Comparison of ENCODE assay signal across 12 cellular contexts in genomic region chr6:5665173-5665572, GRCh38.
DNase-seq lines count a peak whose midpoint lies in the region; ATAC-seq and TF ChIP-seq lines count a peak whose summit lies in the region.
"Had no signal": no experiment of that assay in that cellular context is flagged by ENCODE, and none has a peak within 500 bp of the region (broad histone marks: within the 10 kb centered on the region; RNA-seq: fewer than 3 reads in every experiment).

No MANE protein-coding gene starts in this region.

- H3K36me3 ChIP-seq in Peyer's patch: no peaks in the 10 kb centered on the region
- H3K36me3 ChIP-seq: gastroesophageal sphincter had no signal

- peaks cover 20 to 25% of the 10 kb centered on the region in 2 donors for H3K4me1 Mint-ChIP-seq in natural killer cell
- peaks cover 10 to 20% of the 10 kb centered on the region in 2 donors for H3K4me1 Mint-ChIP-seq in natural killer cell treated with Interleukin-12 subunit alpha and Interleukin-12 subunit beta and Interleukin-15 and Interleukin-18, amount 100 ng/mL, for 72 hours (ENCODE audit: low read depth in 2 of 2)
- peaks cover 75% of the 10 kb centered on the region for H3K4me1 Mint-ChIP-seq in activated naive CD8-positive, alpha-beta T cell (ENCODE audit: low read depth)
- H3K4me1 Mint-ChIP-seq in stimulated activated naive CD8-positive, alpha-beta T cell treated with anti-CD3 and anti-CD28 coated beads, Interleukin-15, amount 100 ng/mL, for 72 hours: peaks cover 51% of the 10 kb centered on the region

- H3K4me1 ChIP-seq in Peyer's patch: no peaks in the 10 kb centered on the region
- H3K4me1 ChIP-seq: gastroesophageal sphincter had no signal

- 87 to 95% methylated on average over 8 of the region's 8 CpGs for WGBS in lower leg skin, 2 donors

- TF ChIP-seq CTCF in natural killer cell (IDR thresholded peaks at IDR 0.05) (no peak), Peyer's patch (IDR thresholded peaks at IDR 0.05) (no peak), lower leg skin (IDR thresholded peaks at IDR 0.05) (no peak)

- no peak overlapping the region for H3K27ac Mint-ChIP-seq in natural killer cell
- no peak overlapping the region for H3K27ac Mint-ChIP-seq in natural killer cell treated with Interleukin-12 subunit alpha and Interleukin-12 subunit beta and Interleukin-15 and Interleukin-18, amount 100 ng/mL, for 72 hours
- H3K27ac Mint-ChIP-seq in activated naive CD8-positive, alpha-beta T cell: peak overlapping the region; percentile 88
- peak overlapping the region; percentile 22 to 97 for H3K27ac Mint-ChIP-seq in stimulated activated naive CD8-positive, alpha-beta T cell treated with anti-CD3 and anti-CD28 coated beads, Interleukin-15, amount 100 ng/mL, for 72 hours

- peaks cover 0 to 2% of the 10 kb centered on the region in 2 donors for H3K9me3 Mint-ChIP-seq in natural killer cell
- no peaks in the 10 kb centered on the region for H3K9me3 Mint-ChIP-seq in natural killer cell treated with Interleukin-12 subunit alpha and Interleukin-12 subunit beta and Interleukin-15 and Interleukin-18, amount 100 ng/mL, for 72 hours
- H3K9me3 Mint-ChIP-seq in activated naive CD8-positive, alpha-beta T cell (ENCODE audit: low read depth): no peaks in the 10 kb centered on the region
- peaks cover 0 to 12% of the 10 kb centered on the region in 2 donors for H3K9me3 Mint-ChIP-seq in stimulated activated naive CD8-positive, alpha-beta T cell treated with anti-CD3 and anti-CD28 coated beads, Interleukin-15, amount 100 ng/mL, for 72 hours

- no peak overlapping the region for H3K4me3 ChIP-seq in Peyer's patch
- H3K4me3 ChIP-seq in lower leg skin (ENCODE audit: low read depth, poor library complexity, severe bottlenecking): no peak overlapping the region
- H3K4me3 ChIP-seq: gastroesophageal sphincter had no signal

- H3K9me3 ChIP-seq in Peyer's patch: no peaks in the 10 kb centered on the region
- H3K9me3 ChIP-seq: gastroesophageal sphincter had no signal

- DNase-seq in natural killer cell (no peak), Peyer's patch (peak in 2 of 3 donors; percentile 69 to 76), lower leg skin (ENCODE audit: low spot score in 2 of 2) (no peak), cortex of kidney (lab: John Stamatoyannopoulos, UW) (no peak)
- no peak for DNase-seq in natural killer cell treated with Interleukin-12 subunit alpha and Interleukin-12 subunit beta and Interleukin-15 and Interleukin-18, amount 100 ng/mL, for 72 hours (ENCODE audit: low spot score)
- DNase-seq in stimulated activated naive CD8-positive, alpha-beta T cell treated with anti-CD3 and anti-CD28 coated beads, Interleukin-15, amount 100 ng/mL, for 72 hours: peak in 1 of 2 donors; percentile 7
- DNase-seq: NCI-H1105, substantia nigra, T-helper 9 cell had no signal

- ATAC-seq in natural killer cell (peak in 2 of 3 donors; percentile 29 to 46), SK-N-SH treated with all-trans-retinoic acid at 6 μM for 48 hours (no peak)
- no peak for ATAC-seq in natural killer cell treated with Interleukin-12 subunit alpha and Interleukin-12 subunit beta and Interleukin-15 and Interleukin-18, amount 100 ng/mL, for 72 hours
- peak; percentile 70 for ATAC-seq in stimulated activated naive CD8-positive, alpha-beta T cell treated with anti-CD3 and anti-CD28 coated beads, Interleukin-15, amount 100 ng/mL, for 72 hours
- ATAC-seq: gastroesophageal sphincter had no signal

- no peaks in the 10 kb centered on the region for H3K27me3 ChIP-seq in Peyer's patch
- H3K27me3 ChIP-seq: gastroesophageal sphincter had no signal

- TF ChIP-seq POLR2A in Peyer's patch (IDR thresholded peaks at IDR 0.05): no peak
- no peak for TF ChIP-seq POLR2A in lower leg skin (IDR thresholded peaks at IDR 0.05)

- H3K27ac ChIP-seq in Peyer's patch: peak overlapping the region in 1 of 4 donors; percentile 53
- H3K27ac ChIP-seq: gastroesophageal sphincter had no signal

- no peaks in the 10 kb centered on the region for H3K36me3 Mint-ChIP-seq in natural killer cell
- no peaks in the 10 kb centered on the region for H3K36me3 Mint-ChIP-seq in natural killer cell treated with Interleukin-12 subunit alpha and Interleukin-12 subunit beta and Interleukin-15 and Interleukin-18, amount 100 ng/mL, for 72 hours
- H3K36me3 Mint-ChIP-seq in activated naive CD8-positive, alpha-beta T cell: no peaks in the 10 kb centered on the region

- intact Hi-C loops in natural killer cell (cut with micrococcal nuclease): no loop called here
- intact Hi-C loops in lower leg skin (cut with DNase I; ENCODE audit: low total_unique reads): no loop called here

- no peak overlapping the region for H3K4me3 Mint-ChIP-seq in natural killer cell
- H3K4me3 Mint-ChIP-seq in natural killer cell treated with Interleukin-12 subunit alpha and Interleukin-12 subunit beta and Interleukin-15 and Interleukin-18, amount 100 ng/mL, for 72 hours: no peak overlapping the region
- H3K4me3 Mint-ChIP-seq in activated naive CD8-positive, alpha-beta T cell: peak overlapping the region; percentile 66
- peak overlapping the region; percentile 17 to 67 for H3K4me3 Mint-ChIP-seq in stimulated activated naive CD8-positive, alpha-beta T cell treated with anti-CD3 and anti-CD28 coated beads, Interleukin-15, amount 100 ng/mL, for 72 hours

- H3K27me3 Mint-ChIP-seq in natural killer cell (ENCODE audit: low read depth in 2 of 2): peaks cover 0 to 7% of the 10 kb centered on the region in 2 donors
- peaks cover 0 to 6% of the 10 kb centered on the region in 2 donors for H3K27me3 Mint-ChIP-seq in natural killer cell treated with Interleukin-12 subunit alpha and Interleukin-12 subunit beta and Interleukin-15 and Interleukin-18, amount 100 ng/mL, for 72 hours
- no peaks in the 10 kb centered on the region for H3K27me3 Mint-ChIP-seq in activated naive CD8-positive, alpha-beta T cell
- no peaks in the 10 kb centered on the region for H3K27me3 Mint-ChIP-seq in stimulated activated naive CD8-positive, alpha-beta T cell treated with anti-CD3 and anti-CD28 coated beads, Interleukin-15, amount 100 ng/mL, for 72 hours

TF ChIP-seq in SK-N-SH treated with all-trans-retinoic acid at 6 μM for 48 hours, 23 proteins besides CTCF, POLR2A, EP300 and RAD21 (continues in another document):
- TF ChIP-seq PATZ1 (CRISPR knock-in tag; IDR thresholded peaks at IDR 0.05; ENCODE audit: borderline replicate concordance) (no peak), ZNF70 (CRISPR knock-in tag; IDR thresholded peaks at IDR 0.05) (no peak), ESRRG (CRISPR knock-in tag; IDR thresholded peaks at IDR 0.05) (no peak), GLIS3 (CRISPR knock-in tag; IDR thresholded peaks at IDR 0.05) (no peak), SNAI2 (CRISPR knock-in tag; IDR thresholded peaks at IDR 0.05) (no peak), ZFP3 (CRISPR knock-in tag; IDR thresholded peaks at IDR 0.05) (no peak), ZC3H10 (CRISPR knock-in tag; IDR thresholded peaks at IDR 0.05) (no peak), ZNF8 (CRISPR knock-in tag; IDR thresholded peaks at IDR 0.05) (no peak), ZNF565 (CRISPR knock-in tag; conservative IDR thresholded peaks at IDR 0.05; ENCODE audit: low read depth) (no peak), CREB5 (CRISPR knock-in tag; IDR thresholded peaks at IDR 0.05; ENCODE audit: low read depth) (no peak), ARNTL (CRISPR knock-in tag; IDR thresholded peaks at IDR 0.05; ENCODE audit: borderline replicate concordance, low read depth) (no peak)

Comparison
In these comparisons a context has a peak if more than half of its experiments do, and no peak if none do; other contexts are left out.
1. ATAC-seq: peak in natural killer cell (2 of 3) and stimulated activated naive CD8-positive, alpha-beta T cell treated with anti-CD3 and anti-CD28 coated beads, Interleukin-15, amount 100 ng/mL, for 72 hours (single experiment); none in natural killer cell treated with Interleukin-12 subunit alpha and Interleukin-12 subunit beta and Interleukin-15 and Interleukin-18, amount 100 ng/mL, for 72 hours (0 of 2) and SK-N-SH treated with all-trans-retinoic acid at 6 μM for 48 hours (single experiment).
2. DNase-seq: peak in Peyer's patch (2 of 3); none in natural killer cell (single experiment), natural killer cell treated with Interleukin-12 subunit alpha and Interleukin-12 subunit beta and Interleukin-15 and Interleukin-18, amount 100 ng/mL, for 72 hours (single experiment), lower leg skin (0 of 2) and cortex of kidney (single experiment).
3. H3K27ac Mint-ChIP-seq: peak in activated naive CD8-positive, alpha-beta T cell (single experiment) and stimulated activated naive CD8-positive, alpha-beta T cell treated with anti-CD3 and anti-CD28 coated beads, Interleukin-15, amount 100 ng/mL, for 72 hours (2 of 2); none in natural killer cell (0 of 2) and natural killer cell treated with Interleukin-12 subunit alpha and Interleukin-12 subunit beta and Interleukin-15 and Interleukin-18, amount 100 ng/mL, for 72 hours (0 of 2).
4. H3K4me3 Mint-ChIP-seq: peak in activated naive CD8-positive, alpha-beta T cell (single experiment) and stimulated activated naive CD8-positive, alpha-beta T cell treated with anti-CD3 and anti-CD28 coated beads, Interleukin-15, amount 100 ng/mL, for 72 hours (2 of 2); none in natural killer cell (single experiment) and natural killer cell treated with Interleukin-12 subunit alpha and Interleukin-12 subunit beta and Interleukin-15 and Interleukin-18, amount 100 ng/mL, for 72 hours (single experiment).